8 cellular contexts compared by ENCODE assay signal in the genomic region with DNA sequence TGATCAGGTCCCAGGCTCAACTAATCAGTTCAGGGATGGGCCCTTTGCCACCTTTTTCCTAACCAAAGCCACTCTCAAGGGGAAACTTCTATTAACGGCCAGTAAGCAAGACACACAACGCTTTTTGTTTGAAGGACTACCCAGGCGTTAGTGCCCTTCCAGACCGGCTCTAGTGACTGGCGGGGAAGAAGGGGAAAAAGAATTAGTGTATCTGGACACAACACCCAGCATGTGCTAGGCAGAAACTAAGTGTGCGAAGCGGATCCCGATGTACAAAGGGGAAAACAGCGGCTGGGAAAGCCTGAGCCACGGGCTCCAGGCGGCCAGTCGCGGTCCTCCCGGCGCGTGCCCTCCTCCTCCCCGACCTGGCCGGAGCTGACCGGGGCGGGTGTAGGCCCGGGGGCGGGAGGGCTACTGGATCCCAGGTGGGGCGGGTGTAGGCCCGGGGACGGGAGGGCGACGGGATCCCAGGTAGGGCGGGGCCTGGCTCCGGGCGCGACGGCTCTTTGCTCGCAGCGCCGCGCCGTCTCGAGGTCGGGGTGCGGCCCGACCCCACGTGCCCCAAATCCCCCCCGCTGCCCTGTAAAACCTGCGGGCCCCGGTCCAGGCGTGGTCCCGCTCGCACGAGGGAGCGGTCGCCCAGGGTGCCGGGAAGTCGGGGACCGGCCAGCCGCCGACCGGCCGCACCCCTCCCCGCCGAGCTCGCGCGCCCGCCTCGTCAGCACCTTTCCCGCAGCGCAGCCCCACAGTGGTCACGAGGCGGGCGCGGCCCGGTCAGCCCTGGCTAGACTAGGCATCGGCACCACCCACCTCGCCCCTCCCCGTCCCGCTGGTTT. TPM values are rescaled to one million over a fixed set of nuclear protein-coding genes. Genes with fewer than 3 reads are reported as not detected.
DNase-seq lines count a peak whose midpoint lies in the region; ATAC-seq and TF ChIP-seq lines count a peak whose summit lies in the region.

No MANE protein-coding gene starts in this region.

- ATAC-seq in HG02588 (IDR thresholded peaks at IDR 0.05; ENCODE audit: unreplicated experiment): peak; percentile 48

- H3K27me3 ChIP-seq in ovary: no peaks in the 10 kb centered on the region

- DNase-seq in activated T-cell treated with anti-CD3 and anti-CD28 coated beads for 4 hours: peak; percentile 34
- DNase-seq in activated T-cell treated with anti-CD3 and anti-CD28 coated beads, Interleukin-2, amount 50 U/mL, for 1 hour: no peak
- DNase-seq in NCI-H146 treated with DMSO at 0.1 percent for 48 hours (lab: John Stamatoyannopoulos, UW; ENCODE audit: unreplicated experiment): peak; percentile 38
- peak; percentile 31 for DNase-seq in activated naive CD4-positive, alpha-beta T cell treated with anti-CD3 and anti-CD28 coated beads for 36 hours
- DNase-seq in glutamatergic neuron: peak; percentile 60
- peak in 1 of 5 donors; percentile 77 for DNase-seq in ovary
- no peak for DNase-seq in glomerular visceral epithelial cell (ENCODE audit: extremely low spot score)

- no peaks in the 10 kb centered on the region for H3K36me3 ChIP-seq in ovary

- TF ChIP-seq POLR2A in ovary (IDR thresholded peaks at IDR 0.05): peak; percentile 95

- peak overlapping the region; percentile 73 for H3K4me3 ChIP-seq in ovary

- H3K9me3 ChIP-seq in ovary: no peaks in the 10 kb centered on the region

- peak overlapping the region; percentile 93 for H3K4me3 Mint-ChIP-seq in activated naive CD4-positive, alpha-beta T cell treated with anti-CD3 and anti-CD28 coated beads for 36 hours
- peak overlapping the region; percentile 95 for H3K4me3 Mint-ChIP-seq in glutamatergic neuron (ENCODE audit: unreplicated experiment)

- peak overlapping the region; percentile 99 for H3K27ac Mint-ChIP-seq in activated naive CD4-positive, alpha-beta T cell treated with anti-CD3 and anti-CD28 coated beads for 36 hours
- H3K27ac Mint-ChIP-seq in glutamatergic neuron (ENCODE audit: unreplicated experiment): peak overlapping the region; percentile 99

- peaks cover 5% of the 10 kb centered on the region for H3K36me3 Mint-ChIP-seq in activated naive CD4-positive, alpha-beta T cell treated with anti-CD3 and anti-CD28 coated beads for 36 hours (ENCODE audit: low read depth)
- no peaks in the 10 kb centered on the region for H3K36me3 Mint-ChIP-seq in glutamatergic neuron (ENCODE audit: unreplicated experiment)

- 1% methylated on average over 45 to 76 of the region's 76 CpGs for WGBS in ovary, 3 donors

- no peaks in the 10 kb centered on the region for H3K27me3 Mint-ChIP-seq in activated naive CD4-positive, alpha-beta T cell treated with anti-CD3 and anti-CD28 coated beads for 36 hours (ENCODE audit: low read depth)
- peaks cover 11% of the 10 kb centered on the region for H3K27me3 Mint-ChIP-seq in glutamatergic neuron (ENCODE audit: unreplicated experiment)

- TF ChIP-seq CTCF in glutamatergic neuron (IDR thresholded peaks at IDR 0.05; ENCODE audit: partially characterized antibody, unreplicated experiment) (no peak), ovary (IDR thresholded peaks at IDR 0.05) (peak in 1 of 3 donors; percentile 19)

- H3K27ac ChIP-seq in ovary: peak overlapping the region; percentile 100

- no peak for TF ChIP-seq EP300 in ovary (IDR thresholded peaks at IDR 0.05)

- intact Hi-C loops in activated naive CD4-positive, alpha-beta T cell treated with anti-CD3 and anti-CD28 coated beads for 36 hours (cut with micrococcal nuclease): loop anchor here (1.0 to 5.0 kb wide), 13 partner anchors 9 to 497 kb away; a partner anchor contains a TSS
- intact Hi-C loops in ovary (cut with DNase I): loop anchor here (1.0 to 10.0 kb wide), 6 partner anchors 55 to 230 kb away; a partner anchor contains a TSS

- H3K4me1 Mint-ChIP-seq in activated naive CD4-positive, alpha-beta T cell treated with anti-CD3 and anti-CD28 coated beads for 36 hours (ENCODE audit: low read depth): peaks cover 59% of the 10 kb centered on the region
- peaks cover 25% of the 10 kb centered on the region for H3K4me1 Mint-ChIP-seq in glutamatergic neuron (ENCODE audit: low read depth, unreplicated experiment)

- H3K4me1 ChIP-seq in ovary (ENCODE audit: insufficient read depth): peaks cover 13% of the 10 kb centered on the region

- CTCF ChIA-PET in activated naive CD4-positive, alpha-beta T cell treated with anti-CD3 and anti-CD28 coated beads for 36 hours (lab: Charles Lee): interaction anchor here (0.6 to 9.7 kb wide), 12 partner anchors 10 to 229 kb away, joined by 3 to 80 read pairs (median 6); a partner anchor contains a TSS

- H3K9me3 Mint-ChIP-seq in activated naive CD4-positive, alpha-beta T cell treated with anti-CD3 and anti-CD28 coated beads for 36 hours: no peaks in the 10 kb centered on the region
- H3K9me3 Mint-ChIP-seq in glutamatergic neuron (ENCODE audit: unreplicated experiment): peaks cover 23% of the 10 kb centered on the region

RNA-seq across cellular contexts. Expression of a gene that starts 48.8 kb away (rescaled TPM):
- 10 to 100 TPM; 19.2 to 23.3 TPM for total RNA-seq in activated naive CD4-positive, alpha-beta T cell treated with anti-CD3 and anti-CD28 coated beads for 36 hours
- total RNA-seq in glutamatergic neuron (ENCODE audit: unreplicated experiment) (11.0 TPM), ovary (10 to 100 TPM; 13.9 to 26.1 (median 22.3) TPM)
- polyA plus RNA-seq in ovary: 10 to 100 TPM in 1 of 2 donors, 1 to 10 TPM in 1; 8.3 to 16.4 TPM

RNA-seq across cellular contexts. Expression of a gene that starts 54.7 kb away (rescaled TPM):
- 100 to 1,000 TPM; 363 to 374 TPM for total RNA-seq in activated naive CD4-positive, alpha-beta T cell treated with anti-CD3 and anti-CD28 coated beads for 36 hours
- 301 TPM for total RNA-seq in glutamatergic neuron (ENCODE audit: unreplicated experiment)
- total RNA-seq in ovary: 100 to 1,000 TPM in 6 of 7 donors, 10 to 100 TPM in 1; 77.1 to 302 (median 267) TPM
- 100 to 1,000 TPM; 207 to 272 TPM for polyA plus RNA-seq in ovary

Comparison
In these comparisons a context has a peak if more than half of its experiments do, and no peak if none do; other contexts are left out.
1. DNase-seq: peak in activated T-cell treated with anti-CD3 and anti-CD28 coated beads for 4 hours (single experiment), NCI-H146 treated with DMSO at 0.1 percent for 48 hours (single experiment), activated naive CD4-positive, alpha-beta T cell treated with anti-CD3 and anti-CD28 coated beads for 36 hours (single experiment) and glutamatergic neuron (single experiment); none in activated T-cell treated with anti-CD3 and anti-CD28 coated beads, Interleukin-2, amount 50 U/mL, for 1 hour (single experiment) and glomerular visceral epithelial cell (single experiment).